In the genomic region with DNA sequence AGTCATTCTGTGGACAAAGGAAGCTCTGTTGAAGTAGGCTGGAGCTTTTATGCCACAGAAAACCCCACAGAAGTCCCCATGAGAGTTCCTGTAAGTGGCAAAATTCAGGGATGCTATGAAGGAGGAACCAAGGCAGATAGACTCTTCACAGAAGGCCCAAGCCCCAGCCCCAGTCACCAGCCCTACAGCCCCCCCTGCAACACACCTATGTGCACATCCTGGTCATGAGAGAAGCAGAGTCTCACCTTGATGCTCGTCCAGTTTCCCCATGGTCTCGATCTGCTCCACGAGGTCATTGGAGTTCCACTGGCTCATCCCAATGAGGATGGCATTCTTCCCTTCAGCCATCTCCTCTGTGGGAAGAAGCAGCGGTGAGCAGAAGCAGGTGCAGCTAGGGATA, we compare ENCODE assay signal across 2 cellular contexts.
TF ChIP-seq lines count a peak whose summit lies in the region.

No MANE protein-coding gene starts in this region.

TF ChIP-seq in HCT116, 20 proteins besides CTCF, POLR2A, EP300 and RAD21:
- TF ChIP-seq SP1 (IDR thresholded peaks at IDR 0.05; ENCODE audit: low read depth), result no peak
- no peak for TF ChIP-seq ZNF274 (IDR thresholded peaks at IDR 0.05; ENCODE audit: low read depth, low read length)
- no peak for TF ChIP-seq CBX3 (IDR thresholded peaks at IDR 0.05; ENCODE audit: low read depth)
- TF ChIP-seq TCF7L2 (IDR thresholded peaks at IDR 0.05; ENCODE audit: borderline replicate concordance, extremely low read depth, insufficient read depth, insufficient read length), result no peak
- no peak for TF ChIP-seq ZFX (IDR thresholded peaks at IDR 0.05)
- TF ChIP-seq EGR1 (IDR thresholded peaks at IDR 0.05; ENCODE audit: low read depth), result no peak
- TF ChIP-seq YY1 (IDR thresholded peaks at IDR 0.05; ENCODE audit: extremely low read depth, insufficient replicate concordance, low read depth, low read length), result no peak
- TF ChIP-seq SIN3A (IDR thresholded peaks at IDR 0.05; ENCODE audit: low read depth), result no peak
- no peak for TF ChIP-seq ELF1 (IDR thresholded peaks at IDR 0.05; ENCODE audit: borderline replicate concordance, low read depth)

TF ChIP-seq in H1, 55 proteins besides CTCF, POLR2A, EP300 and RAD21:
- TF ChIP-seq MAFK (IDR thresholded peaks at IDR 0.05; ENCODE audit: low read depth, low read length), result no peak
- TF ChIP-seq SUZ12 (IDR thresholded peaks at IDR 0.05; ENCODE audit: low read length), result no peak
- TF ChIP-seq CTBP2 (IDR thresholded peaks at IDR 0.05; ENCODE audit: borderline replicate concordance, insufficient read depth, insufficient read length, low read length), result no peak
- TF ChIP-seq, protein P1, sequence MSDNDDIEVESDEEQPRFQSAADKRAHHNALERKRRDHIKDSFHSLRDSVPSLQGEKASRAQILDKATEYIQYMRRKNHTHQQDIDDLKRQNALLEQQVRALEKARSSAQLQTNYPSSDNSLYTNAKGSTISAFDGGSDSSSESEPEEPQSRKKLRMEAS (IDR thresholded peaks at IDR 0.05), result no peak
- TF ChIP-seq RXRA (IDR thresholded peaks at IDR 0.05; ENCODE audit: insufficient read depth, low read depth, low read length), result no peak
- no peak for TF ChIP-seq HDAC2 (IDR thresholded peaks at IDR 0.05; ENCODE audit: borderline replicate concordance in 1 of 2, low read depth in 2 of 2, low read length in 2 of 2)
- TF ChIP-seq, protein P2, sequence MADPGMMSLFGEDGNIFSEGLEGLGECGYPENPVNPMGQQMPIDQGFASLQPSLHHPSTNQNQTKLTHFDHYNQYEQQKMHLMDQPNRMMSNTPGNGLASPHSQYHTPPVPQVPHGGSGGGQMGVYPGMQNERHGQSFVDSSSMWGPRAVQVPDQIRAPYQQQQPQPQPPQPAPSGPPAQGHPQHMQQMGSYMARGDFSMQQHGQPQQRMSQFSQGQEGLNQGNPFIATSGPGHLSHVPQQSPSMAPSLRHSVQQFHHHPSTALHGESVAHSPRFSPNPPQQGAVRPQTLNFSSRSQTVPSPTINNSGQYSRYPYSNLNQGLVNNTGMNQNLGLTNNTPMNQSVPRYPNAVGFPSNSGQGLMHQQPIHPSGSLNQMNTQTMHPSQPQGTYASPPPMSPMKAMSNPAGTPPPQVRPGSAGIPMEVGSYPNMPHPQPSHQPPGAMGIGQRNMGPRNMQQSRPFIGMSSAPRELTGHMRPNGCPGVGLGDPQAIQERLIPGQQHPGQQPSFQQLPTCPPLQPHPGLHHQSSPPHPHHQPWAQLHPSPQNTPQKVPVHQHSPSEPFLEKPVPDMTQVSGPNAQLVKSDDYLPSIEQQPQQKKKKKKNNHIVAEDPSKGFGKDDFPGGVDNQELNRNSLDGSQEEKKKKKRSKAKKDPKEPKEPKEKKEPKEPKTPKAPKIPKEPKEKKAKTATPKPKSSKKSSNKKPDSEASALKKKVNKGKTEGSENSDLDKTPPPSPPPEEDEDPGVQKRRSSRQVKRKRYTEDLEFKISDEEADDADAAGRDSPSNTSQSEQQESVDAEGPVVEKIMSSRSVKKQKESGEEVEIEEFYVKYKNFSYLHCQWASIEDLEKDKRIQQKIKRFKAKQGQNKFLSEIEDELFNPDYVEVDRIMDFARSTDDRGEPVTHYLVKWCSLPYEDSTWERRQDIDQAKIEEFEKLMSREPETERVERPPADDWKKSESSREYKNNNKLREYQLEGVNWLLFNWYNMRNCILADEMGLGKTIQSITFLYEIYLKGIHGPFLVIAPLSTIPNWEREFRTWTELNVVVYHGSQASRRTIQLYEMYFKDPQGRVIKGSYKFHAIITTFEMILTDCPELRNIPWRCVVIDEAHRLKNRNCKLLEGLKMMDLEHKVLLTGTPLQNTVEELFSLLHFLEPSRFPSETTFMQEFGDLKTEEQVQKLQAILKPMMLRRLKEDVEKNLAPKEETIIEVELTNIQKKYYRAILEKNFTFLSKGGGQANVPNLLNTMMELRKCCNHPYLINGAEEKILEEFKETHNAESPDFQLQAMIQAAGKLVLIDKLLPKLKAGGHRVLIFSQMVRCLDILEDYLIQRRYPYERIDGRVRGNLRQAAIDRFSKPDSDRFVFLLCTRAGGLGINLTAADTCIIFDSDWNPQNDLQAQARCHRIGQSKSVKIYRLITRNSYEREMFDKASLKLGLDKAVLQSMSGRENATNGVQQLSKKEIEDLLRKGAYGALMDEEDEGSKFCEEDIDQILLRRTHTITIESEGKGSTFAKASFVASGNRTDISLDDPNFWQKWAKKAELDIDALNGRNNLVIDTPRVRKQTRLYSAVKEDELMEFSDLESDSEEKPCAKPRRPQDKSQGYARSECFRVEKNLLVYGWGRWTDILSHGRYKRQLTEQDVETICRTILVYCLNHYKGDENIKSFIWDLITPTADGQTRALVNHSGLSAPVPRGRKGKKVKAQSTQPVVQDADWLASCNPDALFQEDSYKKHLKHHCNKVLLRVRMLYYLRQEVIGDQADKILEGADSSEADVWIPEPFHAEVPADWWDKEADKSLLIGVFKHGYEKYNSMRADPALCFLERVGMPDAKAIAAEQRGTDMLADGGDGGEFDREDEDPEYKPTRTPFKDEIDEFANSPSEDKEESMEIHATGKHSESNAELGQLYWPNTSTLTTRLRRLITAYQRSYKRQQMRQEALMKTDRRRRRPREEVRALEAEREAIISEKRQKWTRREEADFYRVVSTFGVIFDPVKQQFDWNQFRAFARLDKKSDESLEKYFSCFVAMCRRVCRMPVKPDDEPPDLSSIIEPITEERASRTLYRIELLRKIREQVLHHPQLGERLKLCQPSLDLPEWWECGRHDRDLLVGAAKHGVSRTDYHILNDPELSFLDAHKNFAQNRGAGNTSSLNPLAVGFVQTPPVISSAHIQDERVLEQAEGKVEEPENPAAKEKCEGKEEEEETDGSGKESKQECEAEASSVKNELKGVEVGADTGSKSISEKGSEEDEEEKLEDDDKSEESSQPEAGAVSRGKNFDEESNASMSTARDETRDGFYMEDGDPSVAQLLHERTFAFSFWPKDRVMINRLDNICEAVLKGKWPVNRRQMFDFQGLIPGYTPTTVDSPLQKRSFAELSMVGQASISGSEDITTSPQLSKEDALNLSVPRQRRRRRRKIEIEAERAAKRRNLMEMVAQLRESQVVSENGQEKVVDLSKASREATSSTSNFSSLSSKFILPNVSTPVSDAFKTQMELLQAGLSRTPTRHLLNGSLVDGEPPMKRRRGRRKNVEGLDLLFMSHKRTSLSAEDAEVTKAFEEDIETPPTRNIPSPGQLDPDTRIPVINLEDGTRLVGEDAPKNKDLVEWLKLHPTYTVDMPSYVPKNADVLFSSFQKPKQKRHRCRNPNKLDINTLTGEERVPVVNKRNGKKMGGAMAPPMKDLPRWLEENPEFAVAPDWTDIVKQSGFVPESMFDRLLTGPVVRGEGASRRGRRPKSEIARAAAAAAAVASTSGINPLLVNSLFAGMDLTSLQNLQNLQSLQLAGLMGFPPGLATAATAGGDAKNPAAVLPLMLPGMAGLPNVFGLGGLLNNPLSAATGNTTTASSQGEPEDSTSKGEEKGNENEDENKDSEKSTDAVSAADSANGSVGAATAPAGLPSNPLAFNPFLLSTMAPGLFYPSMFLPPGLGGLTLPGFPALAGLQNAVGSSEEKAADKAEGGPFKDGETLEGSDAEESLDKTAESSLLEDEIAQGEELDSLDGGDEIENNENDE (IDR thresholded peaks at IDR 0.05; ENCODE audit: insufficient replicate concordance, low read length), result no peak
- TF ChIP-seq EZH2 (IDR thresholded peaks at IDR 0.05; ENCODE audit: low read depth, low read length, severe bottlenecking), result no peak
- no peak for TF ChIP-seq KDM4A (IDR thresholded peaks at IDR 0.05; ENCODE audit: low read depth, low read length, severe bottlenecking)
- TF ChIP-seq POLR2AphosphoS5 (IDR thresholded peaks at IDR 0.05; ENCODE audit: low read depth, low read length), result no peak
- TF ChIP-seq, protein P3, sequence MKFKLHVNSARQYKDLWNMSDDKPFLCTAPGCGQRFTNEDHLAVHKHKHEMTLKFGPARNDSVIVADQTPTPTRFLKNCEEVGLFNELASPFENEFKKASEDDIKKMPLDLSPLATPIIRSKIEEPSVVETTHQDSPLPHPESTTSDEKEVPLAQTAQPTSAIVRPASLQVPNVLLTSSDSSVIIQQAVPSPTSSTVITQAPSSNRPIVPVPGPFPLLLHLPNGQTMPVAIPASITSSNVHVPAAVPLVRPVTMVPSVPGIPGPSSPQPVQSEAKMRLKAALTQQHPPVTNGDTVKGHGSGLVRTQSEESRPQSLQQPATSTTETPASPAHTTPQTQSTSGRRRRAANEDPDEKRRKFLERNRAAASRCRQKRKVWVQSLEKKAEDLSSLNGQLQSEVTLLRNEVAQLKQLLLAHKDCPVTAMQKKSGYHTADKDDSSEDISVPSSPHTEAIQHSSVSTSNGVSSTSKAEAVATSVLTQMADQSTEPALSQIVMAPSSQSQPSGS (IDR thresholded peaks at IDR 0.05; ENCODE audit: low read length), result no peak
- no peak for TF ChIP-seq NANOG (IDR thresholded peaks at IDR 0.05; ENCODE audit: insufficient read depth, low read depth, low read length, poor library complexity, severe bottlenecking)
- TF ChIP-seq PHF8 (conservative IDR thresholded peaks at IDR 0.05; ENCODE audit: low read depth, low read length), result no peak
- no peak for TF ChIP-seq RBBP5 (IDR thresholded peaks at IDR 0.05; ENCODE audit: borderline replicate concordance, low read depth, low read length)
- TF ChIP-seq, protein P4, sequence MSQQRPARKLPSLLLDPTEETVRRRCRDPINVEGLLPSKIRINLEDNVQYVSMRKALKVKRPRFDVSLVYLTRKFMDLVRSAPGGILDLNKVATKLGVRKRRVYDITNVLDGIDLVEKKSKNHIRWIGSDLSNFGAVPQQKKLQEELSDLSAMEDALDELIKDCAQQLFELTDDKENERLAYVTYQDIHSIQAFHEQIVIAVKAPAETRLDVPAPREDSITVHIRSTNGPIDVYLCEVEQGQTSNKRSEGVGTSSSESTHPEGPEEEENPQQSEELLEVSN (IDR thresholded peaks at IDR 0.05), result no peak
- TF ChIP-seq CBX5 (IDR thresholded peaks at IDR 0.05; ENCODE audit: low read depth, low read length), result no peak
- no peak for TF ChIP-seq KDM1A (IDR thresholded peaks at IDR 0.05; ENCODE audit: borderline replicate concordance, low read length)
- no peak for TF ChIP-seq GTF2F1 (IDR thresholded peaks at IDR 0.05; ENCODE audit: borderline replicate concordance, low read depth, low read length)
- TF ChIP-seq SP4 (IDR thresholded peaks at IDR 0.05; ENCODE audit: low read length), result no peak
- TF ChIP-seq ASH2L (IDR thresholded peaks at IDR 0.05; ENCODE audit: low read length), result no peak
